In the genomic region with DNA sequence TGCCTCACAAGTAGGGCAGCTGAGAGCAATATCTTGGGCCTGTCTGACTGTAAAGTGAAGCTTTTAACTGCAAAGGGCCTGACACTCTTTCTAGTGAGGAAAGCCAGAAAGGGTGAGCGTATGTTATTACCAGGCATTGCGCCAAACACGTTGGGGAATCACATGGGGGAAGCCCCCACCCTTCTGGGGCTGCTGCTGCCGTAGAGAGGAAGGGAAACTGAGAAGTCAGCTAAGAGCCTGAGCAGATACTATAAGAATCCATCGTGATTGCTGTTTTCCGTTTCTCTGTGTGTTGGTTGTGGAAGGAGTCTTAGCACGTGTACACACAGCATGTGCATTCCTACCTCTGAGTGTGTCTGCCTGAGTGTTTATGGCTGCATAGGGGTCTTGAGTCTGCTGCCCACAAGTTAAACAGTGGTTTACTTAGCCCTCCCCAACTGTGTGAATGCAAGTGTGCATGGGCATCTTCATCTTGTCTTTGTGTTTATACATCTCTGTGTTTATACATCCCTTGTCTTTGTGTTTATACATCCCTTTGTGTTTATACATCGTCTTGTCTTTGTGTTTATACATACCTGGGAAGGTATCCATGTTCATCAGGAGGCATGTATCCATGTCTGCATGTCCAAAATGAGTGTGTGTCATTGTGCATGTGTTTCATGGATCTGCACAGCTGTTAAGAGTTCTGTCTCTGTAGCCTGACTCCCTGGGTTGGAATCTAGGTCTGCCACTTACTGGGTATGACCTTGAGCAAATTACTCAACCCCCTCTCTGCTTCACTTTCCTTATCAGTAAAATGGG, we compare ENCODE assay signal across 8 cellular contexts. TPM values are rescaled to one million over a fixed set of nuclear protein-coding genes. Genes with fewer than 3 reads are reported as not detected.
DNase-seq lines count a peak whose midpoint lies in the region; ATAC-seq and TF ChIP-seq lines count a peak whose summit lies in the region.

No MANE protein-coding gene starts in this region.

- ATAC-seq in HG03565 (IDR thresholded peaks at IDR 0.05; ENCODE audit: unreplicated experiment) (peak; percentile 92), naive B cell (ENCODE audit: low read depth in 2 of 2) (peak; percentile 98 to 99)

- peak overlapping the region; percentile 91 to 98 (median 94) for H3K27ac Mint-ChIP-seq in naive B cell
- H3K27ac Mint-ChIP-seq in HFFc6, result no peak overlapping the region

- peak overlapping the region in 6 of 8 donors; percentile 36 to 79 (median 60) for H3K4me3 Mint-ChIP-seq in naive B cell
- H3K4me3 Mint-ChIP-seq in HFFc6, result no peak overlapping the region

- TF ChIP-seq CTCF in GM20000 (IDR thresholded peaks at IDR 0.05; ENCODE audit: extremely low read depth, missing control alignments) (no peak), HFFc6 (IDR thresholded peaks at IDR 0.05) (no peak)

- H3K36me3 Mint-ChIP-seq in naive B cell (peaks cover 4 to 22% of the 10 kb centered on the region in 2 donors), HFFc6 (ENCODE audit: low read depth) (0 out of 2 replicates have a peak, but pooled peaks cover 4% of the 10 kb centered on the region)

- peaks cover 57 to 79% (median 75%) of the 10 kb centered on the region in 3 donors for H3K4me1 Mint-ChIP-seq in naive B cell
- peaks cover 25% of the 10 kb centered on the region for H3K4me1 Mint-ChIP-seq in HFFc6 (ENCODE audit: low read depth)

- in situ Hi-C loops in G401 (cut with HindIII; ENCODE audit: low sequenced_read_pairs), result no loop called here

- DNase-seq in G401 (ENCODE audit: low spot score), result peak; percentile 51
- peak; percentile 89 for DNase-seq in GM20000 (ENCODE audit: low spot score)
- DNase-seq in amniotic epithelial cell (ENCODE audit: low read depth), result peak; percentile 86
- DNase-seq in naive B cell, result peak; percentile 90
- DNase-seq in HFFc6, result no peak
- DNase-seq in UCSD-AML1 (lab: John Stamatoyannopoulos, UW; ENCODE audit: unreplicated experiment), result no peak
- DNase-seq in cortex of kidney (lab: John Stamatoyannopoulos, UW), result no peak

- H3K9me3 Mint-ChIP-seq in naive B cell (peaks cover 0 to 12% (median 8%) of the 10 kb centered on the region in 7 donors), HFFc6 (no peaks in the 10 kb centered on the region)

- H3K27me3 Mint-ChIP-seq in naive B cell, result peaks cover 3 to 11% (median 9%) of the 10 kb centered on the region in 3 donors
- H3K27me3 Mint-ChIP-seq in HFFc6 (ENCODE audit: insufficient read depth), result peaks cover 30% of the 10 kb centered on the region

RNA-seq across cellular contexts. Expression of gene SIRPA, which starts 50.3 kb away (rescaled TPM):
- 14.7 and 16.7 TPM in 2 replicates for total RNA-seq in G401 (2014; rRNA removed; shearing (Covaris generic))
- under 1 TPM in 4 of 6 donors, not detected in 2; 0.24 to 0.44 (median 0.26) TPM for polyA plus RNA-seq in naive B cell (ENCODE audit: low read depth in 6 of 6)
- total RNA-seq in HFFc6 (2021; fragmentation: NEBNext Ultra II Directional; extraction: Animal tissue kit (Norgen Biotek cat#: 25700)), result 10 to 100 TPM; 44.0 to 66.2 (median 47.5) TPM

Comparison
In these comparisons a context has a peak if more than half of its experiments do, and no peak if none do; other contexts are left out.
1. DNase-seq: peak in G401 (single experiment), GM20000 (single experiment), amniotic epithelial cell (single experiment) and naive B cell (single experiment); none in HFFc6 (single experiment), UCSD-AML1 (single experiment) and cortex of kidney (single experiment).